In the genomic region with DNA sequence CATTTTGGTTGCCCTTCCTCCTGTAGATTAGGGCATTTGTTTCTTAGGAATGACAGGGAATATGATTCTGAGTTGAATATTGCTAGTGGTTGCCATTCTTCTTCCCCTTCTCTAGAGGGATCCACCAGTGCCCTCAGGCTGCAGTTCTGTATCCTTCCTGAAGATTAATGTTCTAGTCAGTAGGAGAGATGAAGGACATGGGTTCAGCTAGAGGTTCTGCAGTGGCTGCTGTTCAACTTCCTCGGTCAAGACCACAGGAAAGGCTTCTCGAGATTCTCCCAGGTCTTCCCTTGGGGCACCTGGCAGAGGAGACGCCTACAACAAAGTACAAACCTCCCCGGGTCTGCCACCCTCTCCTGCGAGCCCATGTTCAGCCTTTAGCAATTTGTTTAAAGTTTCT, we compare ENCODE assay signal across 27 cellular contexts.
"Had no signal": no experiment of that assay in that cellular context is flagged by ENCODE, and none has a peak within 500 bp of the region (broad histone marks: within the 10 kb centered on the region; RNA-seq: fewer than 3 reads in every experiment).

No MANE protein-coding gene starts in this region.

- H3K4me1 Mint-ChIP-seq: activated CD4-positive, alpha-beta T cell treated with anti-CD3 and anti-CD28 coated beads, Interleukin-2, amount 10 ng/mL, durations not matched to agents 24 days and 14 days; activated naive CD8-positive, alpha-beta T cell treated with anti-CD3 and anti-CD28 coated beads, Interleukin-2, amount 50 U/mL, for 24 hours had no signal

- H3K27ac Mint-ChIP-seq: activated CD4-positive, alpha-beta T cell treated with anti-CD3 and anti-CD28 coated beads, Interleukin-2, amount 10 ng/mL, durations not matched to agents 24 days and 14 days; activated CD8-positive, alpha-beta T cell treated with anti-CD3 and anti-CD28 coated beads, Interleukin-2, amount 10 ng/mL, durations not matched to agents 7 days and 5 days; activated naive CD4-positive, alpha-beta T cell treated with anti-CD3 and anti-CD28 coated beads for 36 hours; activated naive CD8-positive, alpha-beta T cell; activated naive CD8-positive, alpha-beta T cell treated with anti-CD3 and anti-CD28 coated beads, Interleukin-2, amount 50 U/mL, for 24 hours; activated T-helper 1 cell treated with anti-CD3 and anti-CD28 coated beads, Interleukin-12 subunit alpha, Interleukin-12 subunit beta, Interleukin-2, Interleukin-4 antibody, amounts not matched to agents 30 ng/mL and 10 ng/mL and 1 ng/mL, durations not matched to agents 14 hours and 24 hours and 36 hours; brain had no signal

- H3K4me2 ChIP-seq: PC-9 had no signal

- H3K4me3 ChIP-seq: PC-9 had no signal

- ATAC-seq: activated CD8-positive, alpha-beta T cell treated with anti-CD3 and anti-CD28 coated beads, Interleukin-2, amount 10 ng/mL, durations not matched to agents 7 days and 5 days; activated naive CD8-positive, alpha-beta T cell treated with anti-CD3 and anti-CD28 coated beads, Interleukin-2, amount 50 U/mL, for 24 hours; activated T-cell treated with anti-CD3 and anti-CD28 coated beads, Interleukin-2, amount 50 U/mL, for 4 hours had no signal

- H3K9me3 Mint-ChIP-seq: activated CD4-positive, alpha-beta T cell treated with anti-CD3 and anti-CD28 coated beads, Interleukin-2, amount 10 ng/mL, durations not matched to agents 24 days and 14 days; activated naive CD8-positive, alpha-beta T cell treated with anti-CD3 and anti-CD28 coated beads, Interleukin-2, amount 50 U/mL, for 24 hours; activated T-helper 1 cell treated with anti-CD3 and anti-CD28 coated beads, Interleukin-12 subunit alpha, Interleukin-12 subunit beta, Interleukin-2, Interleukin-4 antibody, amounts not matched to agents 30 ng/mL and 10 ng/mL and 1 ng/mL, durations not matched to agents 14 hours and 24 hours and 36 hours had no signal

- H3K27ac ChIP-seq: PC-9, RWPE1 had no signal

- DNase-seq: activated CD4-positive, alpha-beta T cell treated with anti-CD3 and anti-CD28 coated beads, Interleukin-2, amount 10 ng/mL, durations not matched to agents 24 days and 14 days; activated CD4-positive, alpha-beta T cell treated with anti-CD3 and anti-CD28 coated beads, Interleukin-2, amount 50 U/mL, for 4 hours; activated CD8-positive, alpha-beta T cell treated with anti-CD3 and anti-CD28 coated beads, Interleukin-2, amount 10 ng/mL, durations not matched to agents 7 days and 5 days; activated gamma-delta T cell treated with Interleukin-2 at 50 U/mL for 16 hours; activated naive CD4-positive, alpha-beta T cell treated with anti-CD3 and anti-CD28 coated beads for 36 hours; activated naive CD8-positive, alpha-beta T cell treated with anti-CD3 and anti-CD28 coated beads, Interleukin-2, amount 50 U/mL, for 24 hours; activated T-cell treated with anti-CD3 and anti-CD28 coated beads, Interleukin-2, amount 50 U/mL, for 4 hours; anterior cingulate cortex; caudate nucleus; cerebellar nuclear complex; NCI-H1092 treated with DMSO at 0.1 percent for 48 hours; NCI-H1417; NCI-H187 treated with DMSO at 0.1 percent for 48 hours; NCI-H2081; NCI-H2171 treated with DMSO at 0.1 percent for 48 hours; NCI-H2227 treated with DMSO at 0.1 percent for 48 hours; NCI-H446; NCI-H510A treated with DMSO at 0.1 percent for 48 hours; NCI-H526 treated with DMSO at 0.1 percent for 48 hours; NCI-H774; PC-9; Right ventricle myocardium superior; T1000 had no signal

- H3K36me3 Mint-ChIP-seq: activated naive CD8-positive, alpha-beta T cell had no signal

- H2AFZ ChIP-seq: PC-9 had no signal

- H3K4me3 Mint-ChIP-seq: activated CD4-positive, alpha-beta T cell treated with anti-CD3 and anti-CD28 coated beads, Interleukin-2, amount 10 ng/mL, durations not matched to agents 24 days and 14 days; activated CD8-positive, alpha-beta T cell treated with anti-CD3 and anti-CD28 coated beads, Interleukin-2, amount 10 ng/mL, durations not matched to agents 7 days and 5 days; activated naive CD4-positive, alpha-beta T cell treated with anti-CD3 and anti-CD28 coated beads for 36 hours; activated naive CD8-positive, alpha-beta T cell; activated naive CD8-positive, alpha-beta T cell treated with anti-CD3 and anti-CD28 coated beads, Interleukin-2, amount 50 U/mL, for 24 hours; activated T-cell treated with anti-CD3 and anti-CD28 coated beads, Interleukin-2, amount 50 U/mL, for 4 hours; activated T-helper 1 cell treated with anti-CD3 and anti-CD28 coated beads, Interleukin-12 subunit alpha, Interleukin-12 subunit beta, Interleukin-2, Interleukin-4 antibody, amounts not matched to agents 30 ng/mL and 10 ng/mL and 1 ng/mL, durations not matched to agents 14 hours and 24 hours and 36 hours; brain had no signal
